1 cellular context compared by ENCODE assay signal in the genomic region with DNA sequence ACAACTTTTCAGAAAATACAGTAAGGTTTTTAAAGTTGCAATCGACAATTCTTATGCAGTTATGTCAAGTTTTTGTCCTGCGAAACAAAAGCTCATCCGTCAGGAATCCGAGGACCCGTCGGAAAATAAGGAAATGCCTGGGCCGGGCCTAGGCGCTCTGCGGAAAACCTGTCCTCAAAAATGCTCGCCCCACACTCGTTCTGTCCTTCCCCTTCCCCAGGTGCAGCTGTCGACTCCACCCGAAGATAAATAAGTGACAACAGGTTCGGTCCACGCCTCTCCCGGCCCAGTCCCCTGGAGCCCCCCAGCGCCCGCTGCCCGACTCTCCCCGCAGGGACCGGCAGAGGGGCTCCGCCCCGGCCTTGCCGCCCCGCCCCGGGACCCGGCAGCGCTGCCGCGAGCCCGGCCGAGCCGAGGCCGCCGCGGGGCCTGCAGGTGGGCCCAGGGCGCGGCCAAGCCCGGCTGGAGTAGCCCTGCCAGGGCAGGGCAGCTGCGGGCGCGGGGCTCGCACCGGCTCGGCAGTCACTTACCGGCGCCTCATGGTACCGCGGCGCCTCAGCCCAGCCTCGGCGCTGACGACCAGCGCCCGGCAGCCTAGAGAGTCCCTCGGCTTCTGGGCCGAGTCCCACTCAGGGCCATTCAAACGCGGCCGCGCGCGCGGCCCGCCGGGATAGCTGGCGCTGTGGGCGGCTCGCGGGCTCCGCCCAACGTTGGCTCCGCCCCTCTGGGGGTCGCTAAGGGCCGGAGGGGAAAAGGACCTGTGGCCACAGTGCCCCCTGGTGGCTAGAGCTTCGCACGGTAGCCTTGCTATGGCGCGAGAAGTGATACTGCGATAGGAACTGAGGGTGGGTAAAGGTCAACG.
TF ChIP-seq lines count a peak whose summit lies in the region.

A gene with protein sequence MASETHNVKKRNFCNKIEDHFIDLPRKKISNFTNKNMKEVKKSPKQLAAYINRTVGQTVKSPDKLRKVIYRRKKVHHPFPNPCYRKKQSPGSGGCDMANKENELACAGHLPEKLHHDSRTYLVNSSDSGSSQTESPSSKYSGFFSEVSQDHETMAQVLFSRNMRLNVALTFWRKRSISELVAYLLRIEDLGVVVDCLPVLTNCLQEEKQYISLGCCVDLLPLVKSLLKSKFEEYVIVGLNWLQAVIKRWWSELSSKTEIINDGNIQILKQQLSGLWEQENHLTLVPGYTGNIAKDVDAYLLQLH (minus strand): TSS at position 676 of the 862 bp plus-strand sequence. CDS start 46,420 bp downstream, outside the sequence.

TF ChIP-seq in K562, 482 proteins besides CTCF, POLR2A, EP300 and RAD21 (continued from another document and continues in another):
- TF ChIP-seq NRF1 (conservative IDR thresholded peaks at IDR 0.05 in 1 of 2, IDR thresholded peaks at IDR 0.05 in 1 of 2): peak; percentile 72 to 74
- TF ChIP-seq, protein P1, sequence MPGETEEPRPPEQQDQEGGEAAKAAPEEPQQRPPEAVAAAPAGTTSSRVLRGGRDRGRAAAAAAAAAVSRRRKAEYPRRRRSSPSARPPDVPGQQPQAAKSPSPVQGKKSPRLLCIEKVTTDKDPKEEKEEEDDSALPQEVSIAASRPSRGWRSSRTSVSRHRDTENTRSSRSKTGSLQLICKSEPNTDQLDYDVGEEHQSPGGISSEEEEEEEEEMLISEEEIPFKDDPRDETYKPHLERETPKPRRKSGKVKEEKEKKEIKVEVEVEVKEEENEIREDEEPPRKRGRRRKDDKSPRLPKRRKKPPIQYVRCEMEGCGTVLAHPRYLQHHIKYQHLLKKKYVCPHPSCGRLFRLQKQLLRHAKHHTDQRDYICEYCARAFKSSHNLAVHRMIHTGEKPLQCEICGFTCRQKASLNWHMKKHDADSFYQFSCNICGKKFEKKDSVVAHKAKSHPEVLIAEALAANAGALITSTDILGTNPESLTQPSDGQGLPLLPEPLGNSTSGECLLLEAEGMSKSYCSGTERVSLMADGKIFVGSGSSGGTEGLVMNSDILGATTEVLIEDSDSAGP (CRISPR knock-in tag; IDR thresholded peaks at IDR 0.05): no peak
- TF ChIP-seq TCFL5 (CRISPR knock-in tag; conservative IDR thresholded peaks at IDR 0.05): no peak
- TF ChIP-seq PTRF (tag; IDR thresholded peaks at IDR 0.05): no peak
- TF ChIP-seq, protein P2, sequence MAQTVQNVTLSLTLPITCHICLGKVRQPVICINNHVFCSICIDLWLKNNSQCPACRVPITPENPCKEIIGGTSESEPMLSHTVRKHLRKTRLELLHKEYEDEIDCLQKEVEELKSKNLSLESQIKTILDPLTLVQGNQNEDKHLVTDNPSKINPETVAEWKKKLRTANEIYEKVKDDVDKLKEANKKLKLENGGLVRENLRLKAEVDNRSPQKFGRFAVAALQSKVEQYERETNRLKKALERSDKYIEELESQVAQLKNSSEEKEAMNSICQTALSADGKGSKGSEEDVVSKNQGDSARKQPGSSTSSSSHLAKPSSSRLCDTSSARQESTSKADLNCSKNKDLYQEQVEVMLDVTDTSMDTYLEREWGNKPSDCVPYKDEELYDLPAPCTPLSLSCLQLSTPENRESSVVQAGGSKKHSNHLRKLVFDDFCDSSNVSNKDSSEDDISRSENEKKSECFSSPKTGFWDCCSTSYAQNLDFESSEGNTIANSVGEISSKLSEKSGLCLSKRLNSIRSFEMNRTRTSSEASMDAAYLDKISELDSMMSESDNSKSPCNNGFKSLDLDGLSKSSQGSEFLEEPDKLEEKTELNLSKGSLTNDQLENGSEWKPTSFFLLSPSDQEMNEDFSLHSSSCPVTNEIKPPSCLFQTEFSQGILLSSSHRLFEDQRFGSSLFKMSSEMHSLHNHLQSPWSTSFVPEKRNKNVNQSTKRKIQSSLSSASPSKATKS (CRISPR knock-in tag; IDR thresholded peaks at IDR 0.05): no peak
- TF ChIP-seq SREBF2 (CRISPR knock-in tag; IDR thresholded peaks at IDR 0.05): no peak
- TF ChIP-seq FOXM1 (IDR thresholded peaks at IDR 0.05; ENCODE audit: low read depth): no peak
- TF ChIP-seq FOXM1 (CRISPR knock-in tag; IDR thresholded peaks at IDR 0.05; ENCODE audit: low read depth): no peak
- TF ChIP-seq ATF7 (IDR thresholded peaks at IDR 0.05): peak; percentile 74; the same call in 1 of the 2 replicates
- TF ChIP-seq HDAC8 (tag; IDR thresholded peaks at IDR 0.05): no peak
- no peak for TF ChIP-seq RBM14 (IDR thresholded peaks at IDR 0.05; ENCODE audit: borderline replicate concordance, insufficient read depth, low read depth, low read length)
- TF ChIP-seq MIER1 (IDR thresholded peaks at IDR 0.05; ENCODE audit: low read depth): no peak
- TF ChIP-seq CBFA2T2 (conservative IDR thresholded peaks at IDR 0.05): no peak
- no peak for TF ChIP-seq BCOR (IDR thresholded peaks at IDR 0.05)
- TF ChIP-seq U2AF1 (optimal IDR thresholded peaks at IDR 0.05; ENCODE audit: low read depth, low read length): peak; percentile 60
- TF ChIP-seq MAZ (CRISPR knock-in tag; conservative IDR thresholded peaks at IDR 0.05 in 1 of 2, IDR thresholded peaks at IDR 0.05 in 1 of 2): peak; percentile 60 to 89
- TF ChIP-seq NFE2 (IDR thresholded peaks at IDR 0.05; ENCODE audit: low read depth): no peak
- no peak for TF ChIP-seq ZZZ3 (IDR thresholded peaks at IDR 0.05)
- no peak for TF ChIP-seq PHTF2 (CRISPR knock-in tag; IDR thresholded peaks at IDR 0.05)
- TF ChIP-seq, protein P3, sequence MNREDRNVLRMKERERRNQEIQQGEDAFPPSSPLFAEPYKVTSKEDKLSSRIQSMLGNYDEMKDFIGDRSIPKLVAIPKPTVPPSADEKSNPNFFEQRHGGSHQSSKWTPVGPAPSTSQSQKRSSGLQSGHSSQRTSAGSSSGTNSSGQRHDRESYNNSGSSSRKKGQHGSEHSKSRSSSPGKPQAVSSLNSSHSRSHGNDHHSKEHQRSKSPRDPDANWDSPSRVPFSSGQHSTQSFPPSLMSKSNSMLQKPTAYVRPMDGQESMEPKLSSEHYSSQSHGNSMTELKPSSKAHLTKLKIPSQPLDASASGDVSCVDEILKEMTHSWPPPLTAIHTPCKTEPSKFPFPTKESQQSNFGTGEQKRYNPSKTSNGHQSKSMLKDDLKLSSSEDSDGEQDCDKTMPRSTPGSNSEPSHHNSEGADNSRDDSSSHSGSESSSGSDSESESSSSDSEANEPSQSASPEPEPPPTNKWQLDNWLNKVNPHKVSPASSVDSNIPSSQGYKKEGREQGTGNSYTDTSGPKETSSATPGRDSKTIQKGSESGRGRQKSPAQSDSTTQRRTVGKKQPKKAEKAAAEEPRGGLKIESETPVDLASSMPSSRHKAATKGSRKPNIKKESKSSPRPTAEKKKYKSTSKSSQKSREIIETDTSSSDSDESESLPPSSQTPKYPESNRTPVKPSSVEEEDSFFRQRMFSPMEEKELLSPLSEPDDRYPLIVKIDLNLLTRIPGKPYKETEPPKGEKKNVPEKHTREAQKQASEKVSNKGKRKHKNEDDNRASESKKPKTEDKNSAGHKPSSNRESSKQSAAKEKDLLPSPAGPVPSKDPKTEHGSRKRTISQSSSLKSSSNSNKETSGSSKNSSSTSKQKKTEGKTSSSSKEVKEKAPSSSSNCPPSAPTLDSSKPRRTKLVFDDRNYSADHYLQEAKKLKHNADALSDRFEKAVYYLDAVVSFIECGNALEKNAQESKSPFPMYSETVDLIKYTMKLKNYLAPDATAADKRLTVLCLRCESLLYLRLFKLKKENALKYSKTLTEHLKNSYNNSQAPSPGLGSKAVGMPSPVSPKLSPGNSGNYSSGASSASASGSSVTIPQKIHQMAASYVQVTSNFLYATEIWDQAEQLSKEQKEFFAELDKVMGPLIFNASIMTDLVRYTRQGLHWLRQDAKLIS (CRISPR knock-in tag; IDR thresholded peaks at IDR 0.05): no peak
- TF ChIP-seq, protein P4, sequence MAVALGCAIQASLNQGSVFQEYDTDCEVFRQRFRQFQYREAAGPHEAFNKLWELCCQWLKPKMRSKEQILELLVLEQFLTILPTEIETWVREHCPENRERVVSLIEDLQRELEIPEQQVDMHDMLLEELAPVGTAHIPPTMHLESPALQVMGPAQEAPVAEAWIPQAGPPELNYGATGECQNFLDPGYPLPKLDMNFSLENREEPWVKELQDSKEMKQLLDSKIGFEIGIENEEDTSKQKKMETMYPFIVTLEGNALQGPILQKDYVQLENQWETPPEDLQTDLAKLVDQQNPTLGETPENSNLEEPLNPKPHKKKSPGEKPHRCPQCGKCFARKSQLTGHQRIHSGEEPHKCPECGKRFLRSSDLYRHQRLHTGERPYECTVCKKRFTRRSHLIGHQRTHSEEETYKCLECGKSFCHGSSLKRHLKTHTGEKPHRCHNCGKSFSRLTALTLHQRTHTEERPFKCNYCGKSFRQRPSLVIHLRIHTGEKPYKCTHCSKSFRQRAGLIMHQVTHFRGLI (CRISPR knock-in tag; IDR thresholded peaks at IDR 0.05): no peak
- TF ChIP-seq NR1H2 (CRISPR knock-in tag; IDR thresholded peaks at IDR 0.05): 0 out of 2 replicates have a peak, but pooled peaks have one; percentile 31
- no peak for TF ChIP-seq MCM7 (IDR thresholded peaks at IDR 0.05)
- no peak for TF ChIP-seq NUFIP1 (IDR thresholded peaks at IDR 0.05; ENCODE audit: partially characterized antibody)
- TF ChIP-seq, protein P5, sequence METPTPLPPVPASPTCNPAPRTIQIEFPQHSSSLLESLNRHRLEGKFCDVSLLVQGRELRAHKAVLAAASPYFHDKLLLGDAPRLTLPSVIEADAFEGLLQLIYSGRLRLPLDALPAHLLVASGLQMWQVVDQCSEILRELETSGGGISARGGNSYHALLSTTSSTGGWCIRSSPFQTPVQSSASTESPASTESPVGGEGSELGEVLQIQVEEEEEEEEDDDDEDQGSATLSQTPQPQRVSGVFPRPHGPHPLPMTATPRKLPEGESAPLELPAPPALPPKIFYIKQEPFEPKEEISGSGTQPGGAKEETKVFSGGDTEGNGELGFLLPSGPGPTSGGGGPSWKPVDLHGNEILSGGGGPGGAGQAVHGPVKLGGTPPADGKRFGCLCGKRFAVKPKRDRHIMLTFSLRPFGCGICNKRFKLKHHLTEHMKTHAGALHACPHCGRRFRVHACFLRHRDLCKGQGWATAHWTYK (CRISPR knock-in tag; IDR thresholded peaks at IDR 0.05): peak; percentile 51; the same call in 1 of the 2 replicates
- no peak for TF ChIP-seq CBFA2T3 (IDR thresholded peaks at IDR 0.05)
- TF ChIP-seq TOE1 (IDR thresholded peaks at IDR 0.05; ENCODE audit: borderline replicate concordance): no peak
- no peak for TF ChIP-seq TOE1 (CRISPR knock-in tag; IDR thresholded peaks at IDR 0.05; ENCODE audit: borderline replicate concordance, low read depth)
- TF ChIP-seq, protein P6, sequence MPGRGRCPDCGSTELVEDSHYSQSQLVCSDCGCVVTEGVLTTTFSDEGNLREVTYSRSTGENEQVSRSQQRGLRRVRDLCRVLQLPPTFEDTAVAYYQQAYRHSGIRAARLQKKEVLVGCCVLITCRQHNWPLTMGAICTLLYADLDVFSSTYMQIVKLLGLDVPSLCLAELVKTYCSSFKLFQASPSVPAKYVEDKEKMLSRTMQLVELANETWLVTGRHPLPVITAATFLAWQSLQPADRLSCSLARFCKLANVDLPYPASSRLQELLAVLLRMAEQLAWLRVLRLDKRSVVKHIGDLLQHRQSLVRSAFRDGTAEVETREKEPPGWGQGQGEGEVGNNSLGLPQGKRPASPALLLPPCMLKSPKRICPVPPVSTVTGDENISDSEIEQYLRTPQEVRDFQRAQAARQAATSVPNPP (IDR thresholded peaks at IDR 0.05; ENCODE audit: borderline replicate concordance, insufficient read depth, insufficient read length): no peak
- peak; percentile 91 for TF ChIP-seq CCNT2 (IDR thresholded peaks at IDR 0.05; ENCODE audit: borderline replicate concordance, extremely low read depth, insufficient read length, low read depth, low read length)
- TF ChIP-seq, protein P7, sequence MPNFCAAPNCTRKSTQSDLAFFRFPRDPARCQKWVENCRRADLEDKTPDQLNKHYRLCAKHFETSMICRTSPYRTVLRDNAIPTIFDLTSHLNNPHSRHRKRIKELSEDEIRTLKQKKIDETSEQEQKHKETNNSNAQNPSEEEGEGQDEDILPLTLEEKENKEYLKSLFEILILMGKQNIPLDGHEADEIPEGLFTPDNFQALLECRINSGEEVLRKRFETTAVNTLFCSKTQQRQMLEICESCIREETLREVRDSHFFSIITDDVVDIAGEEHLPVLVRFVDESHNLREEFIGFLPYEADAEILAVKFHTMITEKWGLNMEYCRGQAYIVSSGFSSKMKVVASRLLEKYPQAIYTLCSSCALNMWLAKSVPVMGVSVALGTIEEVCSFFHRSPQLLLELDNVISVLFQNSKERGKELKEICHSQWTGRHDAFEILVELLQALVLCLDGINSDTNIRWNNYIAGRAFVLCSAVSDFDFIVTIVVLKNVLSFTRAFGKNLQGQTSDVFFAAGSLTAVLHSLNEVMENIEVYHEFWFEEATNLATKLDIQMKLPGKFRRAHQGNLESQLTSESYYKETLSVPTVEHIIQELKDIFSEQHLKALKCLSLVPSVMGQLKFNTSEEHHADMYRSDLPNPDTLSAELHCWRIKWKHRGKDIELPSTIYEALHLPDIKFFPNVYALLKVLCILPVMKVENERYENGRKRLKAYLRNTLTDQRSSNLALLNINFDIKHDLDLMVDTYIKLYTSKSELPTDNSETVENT (CRISPR knock-in tag; IDR thresholded peaks at IDR 0.05): peak; percentile 74
- TF ChIP-seq EWSR1 (IDR thresholded peaks at IDR 0.05; ENCODE audit: borderline replicate concordance, low read depth, partially characterized antibody): no peak
- TF ChIP-seq, protein P8, sequence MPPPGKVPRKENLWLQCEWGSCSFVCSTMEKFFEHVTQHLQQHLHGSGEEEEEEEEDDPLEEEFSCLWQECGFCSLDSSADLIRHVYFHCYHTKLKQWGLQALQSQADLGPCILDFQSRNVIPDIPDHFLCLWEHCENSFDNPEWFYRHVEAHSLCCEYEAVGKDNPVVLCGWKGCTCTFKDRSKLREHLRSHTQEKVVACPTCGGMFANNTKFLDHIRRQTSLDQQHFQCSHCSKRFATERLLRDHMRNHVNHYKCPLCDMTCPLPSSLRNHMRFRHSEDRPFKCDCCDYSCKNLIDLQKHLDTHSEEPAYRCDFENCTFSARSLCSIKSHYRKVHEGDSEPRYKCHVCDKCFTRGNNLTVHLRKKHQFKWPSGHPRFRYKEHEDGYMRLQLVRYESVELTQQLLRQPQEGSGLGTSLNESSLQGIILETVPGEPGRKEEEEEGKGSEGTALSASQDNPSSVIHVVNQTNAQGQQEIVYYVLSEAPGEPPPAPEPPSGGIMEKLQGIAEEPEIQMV (tag; conservative IDR thresholded peaks at IDR 0.05; ENCODE audit: low read depth): no peak
- no peak for TF ChIP-seq PHB2 (IDR thresholded peaks at IDR 0.05; ENCODE audit: low read depth)
- peak; percentile 87 for TF ChIP-seq TBP (optimal IDR thresholded peaks at IDR 0.05; ENCODE audit: low read depth, low read length)
- TF ChIP-seq EP400 (IDR thresholded peaks at IDR 0.05): peak; percentile 69; the same call in 1 of the 2 replicates
- no peak for TF ChIP-seq JUN (IDR thresholded peaks at IDR 0.05; ENCODE audit: borderline replicate concordance, low read depth, low read length)
- TF ChIP-seq JUN (CRISPR knock-in tag; IDR thresholded peaks at IDR 0.05; ENCODE audit: borderline replicate concordance): no peak
- peak; percentile 87 for TF ChIP-seq CTBP1 (IDR thresholded peaks at IDR 0.05; ENCODE audit: borderline replicate concordance)
- no peak for TF ChIP-seq WHSC1 (IDR thresholded peaks at IDR 0.05; ENCODE audit: low read length)
